In the genomic region with DNA sequence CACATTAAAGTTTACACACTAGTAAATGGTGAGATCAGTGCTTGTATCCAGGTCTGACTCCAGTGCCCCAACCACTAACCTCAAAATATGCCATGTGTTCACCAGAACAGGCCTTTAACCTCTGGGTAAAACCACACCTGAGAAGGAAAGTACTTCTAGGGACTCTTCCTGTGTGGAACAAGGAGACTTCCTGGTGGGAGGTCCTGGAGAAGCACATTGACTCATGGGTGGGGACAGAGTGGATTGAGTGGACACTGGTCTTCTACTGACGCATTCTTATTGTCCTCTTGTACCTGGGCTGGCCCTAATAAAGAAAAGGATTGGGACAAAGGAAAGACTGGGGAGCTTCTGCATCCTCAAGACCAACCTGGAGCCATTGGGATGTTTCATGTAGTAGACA, we compare ENCODE assay signal across 22 cellular contexts. TPM values are rescaled to one million over a fixed set of nuclear protein-coding genes. Genes with fewer than 3 reads are reported as not detected.
"Had no signal": no experiment of that assay in that cellular context is flagged by ENCODE, and none has a peak within 500 bp of the region (broad histone marks: within the 10 kb centered on the region; RNA-seq: fewer than 3 reads in every experiment).

No MANE protein-coding gene starts in this region.

- H3K27me3 ChIP-seq: esophagus squamous epithelium, gastroesophageal sphincter, spleen, uterus had no signal

- H3K27ac ChIP-seq: esophagus squamous epithelium, gastroesophageal sphincter, lower lobe of right lung, psoas muscle, spleen, thoracic aorta, uterus had no signal

- H3K4me3 ChIP-seq: esophagus squamous epithelium, gastroesophageal sphincter, lower lobe of right lung, psoas muscle, spleen, thoracic aorta, uterus had no signal

- ATAC-seq: gastroesophageal sphincter; lower lobe of right lung; psoas muscle; sciatic nerve; stimulated activated naive B cell treated with anti-CD40 and anti-IgM and Interleukin-4, amounts not matched to agents 10 μg/mL and 1 μg/mL and 100 μg/mL, for 72 hours; stimulated activated naive CD8-positive, alpha-beta T cell treated with anti-CD3 and anti-CD28 coated beads, Interleukin-15, amount 100 ng/mL, for 72 hours had no signal

- DNase-seq: cerebellar nuclear complex; dermis blood vessel endothelial cell; esophagus squamous epithelium; foreskin fibroblast; glutamatergic neuron; immature natural killer cell; kidney; lower lobe of right lung; midbrain; naive B cell; psoas muscle; spleen; stimulated activated CD4-positive, alpha-beta T cell treated with anti-CD3 and anti-CD28 coated beads, Interleukin-15, amount 100 ng/mL, for 24 hours; stimulated activated CD4-positive, alpha-beta T cell treated with anti-CD3 and anti-CD28 coated beads, Interleukin-1b, Interleukin-23, amount 100 ng/mL, for 48 hours; stimulated activated CD4-positive, alpha-beta T cell treated with anti-CD3 and anti-CD28 coated beads, Interleukin-4, amount 100 ng/mL, for 24 hours; stimulated activated naive B cell treated with anti-CD40 and anti-IgM and Interleukin-4, amounts not matched to agents 10 μg/mL and 1 μg/mL and 100 μg/mL, for 72 hours; stimulated activated naive CD8-positive, alpha-beta T cell treated with anti-CD3 and anti-CD28 coated beads, Interleukin-15, amount 100 ng/mL, for 72 hours; substantia nigra had no signal

- H3K36me3 ChIP-seq: esophagus squamous epithelium, gastroesophageal sphincter, lower lobe of right lung, thoracic aorta, uterus had no signal

RNA-seq across cellular contexts. Expression of a gene that starts 43.4 kb away (rescaled TPM):
- polyA plus RNA-seq: immature natural killer cell had no signal
